In genomic region chr17:81858967-81859905, GRCh38 we compare ENCODE assay signal across 1 cellular context.
TF ChIP-seq lines count a peak whose summit lies in the region.

No MANE protein-coding gene starts in this region.

TF ChIP-seq in HepG2, 621 proteins besides CTCF, POLR2A, EP300 and RAD21 (continued from another document):
- TF ChIP-seq ZNF597 (CRISPR knock-in tag; IDR thresholded peaks at IDR 0.05): no peak
TF ChIP-seq in HepG2: peak in this region for 61.
